10 cellular contexts compared by ENCODE assay signal in genomic region chr12:91877461-91878230, GRCh38.
DNase-seq lines count a peak whose midpoint lies in the region; ATAC-seq and FAIRE-seq lines count a peak whose summit lies in the region.
"Had no signal": no experiment of that assay in that cellular context is flagged by ENCODE, and none has a peak within 500 bp of the region (broad histone marks: within the 10 kb centered on the region; RNA-seq: fewer than 3 reads in every experiment).

No MANE protein-coding gene starts in this region.

- peaks cover 4% of the 10 kb centered on the region for H3K9me3 Mint-ChIP-seq in activated naive CD8-positive, alpha-beta T cell treated with anti-CD3 and anti-CD28 coated beads, Interleukin-2, amount 10 ng/mL, durations not matched to agents 7 days and 5 days
- H3K9me3 Mint-ChIP-seq: WTC11 had no signal

- H3K36me3 Mint-ChIP-seq in activated naive CD8-positive, alpha-beta T cell treated with anti-CD3 and anti-CD28 coated beads, Interleukin-2, amount 10 ng/mL, durations not matched to agents 7 days and 5 days = peaks cover 28% of the 10 kb centered on the region

- peak overlapping the region; percentile 94 for H3K27ac Mint-ChIP-seq in activated naive CD8-positive, alpha-beta T cell treated with anti-CD3 and anti-CD28 coated beads, Interleukin-2, amount 10 ng/mL, durations not matched to agents 7 days and 5 days
- H3K27ac Mint-ChIP-seq: WTC11 had no signal

- DNase-seq in GM18507 (ENCODE audit: extremely low spot score, insufficient read length, low read depth) (no peak), T-helper 1 cell (peak; percentile 17 to 47 (median 37)), NCI-H187 treated with DMSO at 0.1 percent for 48 hours (lab: John Stamatoyannopoulos, UW) (no peak), islet precursor cell (no peak), AG08396 (ENCODE audit: low spot score) (no peak)
- DNase-seq in activated naive CD8-positive, alpha-beta T cell treated with anti-CD3 and anti-CD28 coated beads, Interleukin-2, amount 10 ng/mL, durations not matched to agents 7 days and 5 days = no peak
- DNase-seq in stimulated activated CD4-positive, alpha-beta T cell treated with anti-CD3 and anti-CD28 coated beads, Interleukin-1b, Interleukin-23, amount 100 ng/mL, for 1 hour (ENCODE audit: low read depth in 2 of 2) = peak; percentile 9 to 13

- peak; percentile 21 for FAIRE-seq in GM18507 (lab: Jason Lieb, UNC)
- FAIRE-seq: G401.6 had no signal

- H3K4me3 Mint-ChIP-seq in activated naive CD8-positive, alpha-beta T cell treated with anti-CD3 and anti-CD28 coated beads, Interleukin-2, amount 10 ng/mL, durations not matched to agents 7 days and 5 days = peak overlapping the region; percentile 72
- H3K4me3 Mint-ChIP-seq: WTC11 had no signal

- no peaks in the 10 kb centered on the region for H3K27me3 Mint-ChIP-seq in activated naive CD8-positive, alpha-beta T cell treated with anti-CD3 and anti-CD28 coated beads, Interleukin-2, amount 10 ng/mL, durations not matched to agents 7 days and 5 days

- POLR2A ChIA-PET in activated naive CD8-positive, alpha-beta T cell treated with anti-CD3 and anti-CD28 coated beads, Interleukin-2, amount 10 ng/mL, durations not matched to agents 7 days and 5 days (lab: Charles Lee) = interaction anchor here (1.1 to 6.4 kb wide), 2 partner anchors 267 to 627 kb away, joined by 3 to 47 read pairs; partner anchors contain the start of gene BTG1

- H3K4me1 Mint-ChIP-seq in activated naive CD8-positive, alpha-beta T cell treated with anti-CD3 and anti-CD28 coated beads, Interleukin-2, amount 10 ng/mL, durations not matched to agents 7 days and 5 days = peaks cover 41% of the 10 kb centered on the region
- H3K4me1 Mint-ChIP-seq: WTC11 had no signal

- no peak for ATAC-seq in activated naive CD8-positive, alpha-beta T cell treated with anti-CD3 and anti-CD28 coated beads, Interleukin-2, amount 10 ng/mL, durations not matched to agents 7 days and 5 days (ENCODE audit: low read depth)
- ATAC-seq in GM21367 (IDR thresholded peaks at IDR 0.05; ENCODE audit: unreplicated experiment) = no peak
- ATAC-seq: WTC11 had no signal

Comparison
In these comparisons a context has a peak if more than half of its experiments do, and no peak if none do; other contexts are left out.
1. DNase-seq: peak in T-helper 1 cell (5 of 5) and stimulated activated CD4-positive, alpha-beta T cell treated with anti-CD3 and anti-CD28 coated beads, Interleukin-1b, Interleukin-23, amount 100 ng/mL, for 1 hour (2 of 2); none in GM18507 (single experiment), activated naive CD8-positive, alpha-beta T cell treated with anti-CD3 and anti-CD28 coated beads, Interleukin-2, amount 10 ng/mL, durations not matched to agents 7 days and 5 days (single experiment), NCI-H187 treated with DMSO at 0.1 percent for 48 hours (single experiment), islet precursor cell (single experiment) and AG08396 (single experiment).